23 cellular contexts compared by ENCODE assay signal in the genomic region with DNA sequence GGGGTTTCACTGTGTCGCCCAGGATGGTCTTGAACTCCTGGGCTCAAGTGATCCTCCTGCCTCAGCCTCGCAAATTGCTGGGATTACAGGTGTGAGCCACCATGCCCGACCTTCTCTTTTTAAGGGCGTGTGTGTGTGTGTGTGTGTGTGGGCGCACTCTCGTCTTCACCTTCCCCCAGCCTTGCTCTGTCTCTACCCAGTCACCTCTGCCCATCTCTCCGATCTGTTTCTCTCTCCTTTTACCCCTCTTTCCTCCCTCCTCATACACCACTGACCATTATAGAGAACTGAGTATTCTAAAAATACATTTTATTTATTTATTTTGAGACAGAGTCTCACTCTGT. TPM values are rescaled to one million over a fixed set of nuclear protein-coding genes. Genes with fewer than 3 reads are reported as not detected.
DNase-seq lines count a peak whose midpoint lies in the region; ATAC-seq and TF ChIP-seq lines count a peak whose summit lies in the region.
"Had no signal": no experiment of that assay in that cellular context is flagged by ENCODE, and none has a peak within 500 bp of the region (broad histone marks: within the 10 kb centered on the region; RNA-seq: fewer than 3 reads in every experiment).

No MANE protein-coding gene starts in this region.

- no peaks in the 10 kb centered on the region for H3K36me3 Mint-ChIP-seq in activated naive CD4-positive, alpha-beta T cell treated with anti-CD3 and anti-CD28 coated beads, Interleukin-2, amount 50 U/mL, for 72 hours
- no peaks in the 10 kb centered on the region for H3K36me3 Mint-ChIP-seq in effector memory CD8-positive, alpha-beta T cell (ENCODE audit: insufficient read depth)
- no peaks in the 10 kb centered on the region for H3K36me3 Mint-ChIP-seq in stimulated activated memory B cell treated with anti-CD40 and anti-IgM and Interleukin-4, amounts not matched to agents 10 μg/mL and 1 μg/mL and 100 μg/mL, for 72 hours
- H3K36me3 Mint-ChIP-seq: activated naive CD4-positive, alpha-beta T cell treated with anti-CD3 and anti-CD28 coated beads, Interleukin-2, amount 10 ng/mL, durations not matched to agents 7 days and 5 days; CD4-positive, alpha-beta memory T cell; immature natural killer cell had no signal

- CTCF ChIA-PET in OCI-LY7 (lab: Charles Lee; ENCODE audit: unreplicated experiment) = no interaction called here

- no TSS peak for BruUV-seq in OCI-LY7 (replicated peaks; lab: Mats Ljungman, UMichigan)

- H2AFZ ChIP-seq in OCI-LY7 (ENCODE audit: low read length) = peak overlapping the region; percentile 62; the same call in 1 of the 2 replicates
- H2AFZ ChIP-seq: hepatocyte had no signal

- no peaks in the 10 kb centered on the region for H3K27me3 Mint-ChIP-seq in effector memory CD8-positive, alpha-beta T cell
- H3K27me3 Mint-ChIP-seq in stimulated activated memory B cell treated with anti-CD40 and anti-IgM and Interleukin-4, amounts not matched to agents 10 μg/mL and 1 μg/mL and 100 μg/mL, for 72 hours = no peaks in the 10 kb centered on the region

- H3K4me2 ChIP-seq in OCI-LY7 (ENCODE audit: low read length) = no peak overlapping the region
- H3K4me2 ChIP-seq: hepatocyte had no signal

- DNase-seq in activated naive CD4-positive, alpha-beta T cell treated with anti-CD3 and anti-CD28 coated beads, Interleukin-2, amount 50 U/mL, for 72 hours (ENCODE audit: low spot score in 2 of 2) = no peak
- no peak for DNase-seq in activated naive CD4-positive, alpha-beta T cell (lab: John Stamatoyannopoulos, UW)
- DNase-seq in OCI-LY7 (ENCODE audit: low spot score) = no peak
- no peak for DNase-seq in effector memory CD8-positive, alpha-beta T cell
- no peak for DNase-seq in H7
- no peak for DNase-seq in hippocampal formation (lab: John Stamatoyannopoulos, UW)

- no peaks in the 10 kb centered on the region for H3K4me1 ChIP-seq in OCI-LY7 (ENCODE audit: insufficient read depth, low read length, poor library complexity, severe bottlenecking)
- H3K4me1 ChIP-seq: breast epithelium had no signal

- peaks cover 0 to 3% of the 10 kb centered on the region in 2 donors for H3K4me1 Mint-ChIP-seq in effector memory CD8-positive, alpha-beta T cell (ENCODE audit: low read depth in 2 of 2)
- H3K4me1 Mint-ChIP-seq in stimulated activated memory B cell treated with anti-CD40 and anti-IgM and Interleukin-4, amounts not matched to agents 10 μg/mL and 1 μg/mL and 100 μg/mL, for 72 hours = peaks cover 12% of the 10 kb centered on the region
- H3K4me1 Mint-ChIP-seq: activated naive CD4-positive, alpha-beta T cell treated with anti-CD3 and anti-CD28 coated beads, Interleukin-2, amount 10 ng/mL, durations not matched to agents 7 days and 5 days; CD4-positive, alpha-beta memory T cell had no signal

- H4K20me1 ChIP-seq in OCI-LY7 (ENCODE audit: insufficient read depth, low read length) = no peaks in the 10 kb centered on the region

- POLR2A ChIA-PET in OCI-LY7 (lab: Charles Lee) = no interaction called here

- H3K27ac Mint-ChIP-seq in activated naive CD4-positive, alpha-beta T cell treated with anti-CD3 and anti-CD28 coated beads, Interleukin-2, amount 50 U/mL, for 72 hours = no peak overlapping the region
- H3K27ac Mint-ChIP-seq in effector memory CD8-positive, alpha-beta T cell = peak overlapping the region in 1 of 2 donors; percentile 25
- peak overlapping the region; percentile 30 for H3K27ac Mint-ChIP-seq in stimulated activated memory B cell treated with anti-CD40 and anti-IgM and Interleukin-4, amounts not matched to agents 10 μg/mL and 1 μg/mL and 100 μg/mL, for 72 hours
- H3K27ac Mint-ChIP-seq: activated naive CD4-positive, alpha-beta T cell treated with anti-CD3 and anti-CD28 coated beads, Interleukin-2, amount 10 ng/mL, durations not matched to agents 7 days and 5 days; stimulated activated naive CD8-positive, alpha-beta T cell treated with anti-CD3 and anti-CD28 coated beads, Interleukin-15, Interleukin-2, amounts not matched to agents 100 ng/mL and 50 ng/mL, for 24 hours had no signal

- H3K9me2 ChIP-seq in OCI-LY7 (ENCODE audit: insufficient read depth, low read length) = no peaks in the 10 kb centered on the region

- ATAC-seq in activated naive CD4-positive, alpha-beta T cell treated with anti-CD3 and anti-CD28 coated beads, Interleukin-2, amount 50 U/mL, for 72 hours = peak; percentile 26 to 37
- ATAC-seq in effector memory CD8-positive, alpha-beta T cell (replicated peaks) = peak; percentile 13
- ATAC-seq in stimulated activated memory B cell treated with anti-CD40 and anti-IgM and Interleukin-4, amounts not matched to agents 10 μg/mL and 1 μg/mL and 100 μg/mL, for 72 hours = peak; percentile 18
- no peak for ATAC-seq in GM19463 (IDR thresholded peaks at IDR 0.05; ENCODE audit: unreplicated experiment)

- H3K27ac ChIP-seq in OCI-LY7 (ENCODE audit: low read depth, low read length, poor library complexity, severe bottlenecking) = no peak overlapping the region
- H3K27ac ChIP-seq: breast epithelium, Peyer's patch had no signal

- no peaks in the 10 kb centered on the region for H3K36me3 ChIP-seq in OCI-LY7 (ENCODE audit: insufficient read depth, low read length)
- H3K36me3 ChIP-seq in H7 (replicated peaks; ENCODE audit: control insufficient read depth, insufficient read depth, low read length) = no peaks in the 10 kb centered on the region
- H3K36me3 ChIP-seq: breast epithelium, pancreas, Peyer's patch had no signal

- no peak for TF ChIP-seq CTCF in OCI-LY7 (conservative IDR thresholded peaks at IDR 0.05; ENCODE audit: low read length)

- H3K4me3 ChIP-seq in OCI-LY7 (ENCODE audit: low read depth, low read length, poor library complexity, severe bottlenecking) = no peak overlapping the region
- no peak overlapping the region for H3K4me3 ChIP-seq in H7 (ENCODE audit: insufficient read depth, low read depth, low read length)
- H3K4me3 ChIP-seq: breast epithelium, hepatocyte, pancreas, Peyer's patch had no signal

- no peaks in the 10 kb centered on the region for H3K9me3 ChIP-seq in OCI-LY7 (ENCODE audit: low read length)
- H3K9me3 ChIP-seq: breast epithelium, pancreas, Peyer's patch had no signal

- H3K4me3 Mint-ChIP-seq in effector memory CD8-positive, alpha-beta T cell = no peak overlapping the region
- H3K4me3 Mint-ChIP-seq in stimulated activated memory B cell treated with anti-CD40 and anti-IgM and Interleukin-4, amounts not matched to agents 10 μg/mL and 1 μg/mL and 100 μg/mL, for 72 hours = no peak overlapping the region
- H3K4me3 Mint-ChIP-seq: activated naive CD4-positive, alpha-beta T cell treated with anti-CD3 and anti-CD28 coated beads, Interleukin-2, amount 10 ng/mL, durations not matched to agents 7 days and 5 days; activated T-cell treated with anti-CD3 and anti-CD28 coated beads, Interleukin-2, amount 50 U/mL, for 4 hours; CD4-positive, alpha-beta memory T cell; immature natural killer cell; stimulated activated naive CD8-positive, alpha-beta T cell treated with anti-CD3 and anti-CD28 coated beads, Interleukin-15, Interleukin-2, amounts not matched to agents 100 ng/mL and 50 ng/mL, for 24 hours had no signal

- H3K27me3 ChIP-seq in H7 (ENCODE audit: control insufficient read depth, insufficient read depth, low read length) = no peaks in the 10 kb centered on the region
- H3K27me3 ChIP-seq: breast epithelium, hepatocyte, pancreas, Peyer's patch had no signal

- no peaks in the 10 kb centered on the region for H3K79me2 ChIP-seq in OCI-LY7 (ENCODE audit: insufficient read depth, low read depth, low read length)
- H3K79me2 ChIP-seq: hepatocyte had no signal

- H3K9me3 Mint-ChIP-seq in activated naive CD4-positive, alpha-beta T cell treated with anti-CD3 and anti-CD28 coated beads, Interleukin-2, amount 50 U/mL, for 72 hours = no peaks in the 10 kb centered on the region
- no peaks in the 10 kb centered on the region for H3K9me3 Mint-ChIP-seq in effector memory CD8-positive, alpha-beta T cell
- H3K9me3 Mint-ChIP-seq in stimulated activated memory B cell treated with anti-CD40 and anti-IgM and Interleukin-4, amounts not matched to agents 10 μg/mL and 1 μg/mL and 100 μg/mL, for 72 hours = no peaks in the 10 kb centered on the region
- H3K9me3 Mint-ChIP-seq: activated naive CD4-positive, alpha-beta T cell treated with anti-CD3 and anti-CD28 coated beads, Interleukin-2, amount 10 ng/mL, durations not matched to agents 7 days and 5 days; activated T-cell treated with anti-CD3 and anti-CD28 coated beads, Interleukin-2, amount 50 U/mL, for 4 hours; CD4-positive, alpha-beta memory T cell; immature natural killer cell; stimulated activated naive CD8-positive, alpha-beta T cell treated with anti-CD3 and anti-CD28 coated beads, Interleukin-15, Interleukin-2, amounts not matched to agents 100 ng/mL and 50 ng/mL, for 24 hours had no signal

- intact Hi-C loops in OCI-LY7 (cut with micrococcal nuclease; ENCODE audit: unreplicated experiment) = loop anchor here (2.0 kb wide), 1 partner anchor 210 kb away; no protein-coding TSS in a partner anchor

RNA-seq across cellular contexts. Expression of a gene that starts 3.9 kb away (rescaled TPM):
- not detected for total RNA-seq in activated naive CD4-positive, alpha-beta T cell treated with anti-CD3 and anti-CD28 coated beads, Interleukin-2, amount 50 U/mL, for 72 hours
- total RNA-seq in OCI-LY7 (2014; rRNA removed; shearing (Covaris generic)) = not detected in 2 replicates
- total RNA-seq in OCI-LY7 (2022) = not detected in 2 replicates
- total RNA-seq in H7 (2014; rRNA removed; shearing (Covaris generic)) = not detected in 2 replicates
- total RNA-seq: activated T-cell treated with anti-CD3 and anti-CD28 coated beads, Interleukin-2, amount 50 U/mL, for 4 hours; breast epithelium; CD4-positive, alpha-beta memory T cell; chondrocyte; Daoy; endothelial cell of umbilical vein; fibroblast of lung; hepatocyte; left cardiac atrium; mammary epithelial cell; pancreas; Peyer's patch had no signal
